In the genomic region with DNA sequence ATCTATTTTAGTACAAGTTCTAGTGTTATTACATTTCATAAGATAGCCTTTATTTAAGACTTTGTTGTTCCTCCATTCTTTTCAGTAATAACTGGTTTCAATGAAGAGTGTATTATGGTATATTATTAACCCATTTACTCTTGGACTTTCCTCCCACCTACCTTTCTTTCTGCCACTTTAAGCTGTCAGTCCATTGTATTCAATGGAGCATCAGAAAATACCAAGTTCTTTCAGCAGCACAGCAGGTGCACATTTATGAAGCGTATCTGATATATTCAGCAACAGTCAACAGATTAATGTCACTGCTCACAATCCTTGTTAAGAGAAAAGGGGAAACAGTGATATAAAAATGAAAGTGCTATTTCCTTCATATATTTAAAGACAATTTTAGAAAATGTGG, we compare ENCODE assay signal across 18 cellular contexts.
DNase-seq lines count a peak whose midpoint lies in the region.
"Had no signal": no experiment of that assay in that cellular context is flagged by ENCODE, and none has a peak within 500 bp of the region (broad histone marks: within the 10 kb centered on the region; RNA-seq: fewer than 3 reads in every experiment).

No MANE protein-coding gene starts in this region.

- H3K9me3 Mint-ChIP-seq in activated CD4-positive, alpha-beta memory T cell treated with anti-CD3 and anti-CD28 coated beads, Interleukin-2, amount 10 ng/mL, durations not matched to agents 7 days and 5 days: peaks cover 7% of the 10 kb centered on the region

- CTCF ChIA-PET in activated CD4-positive, alpha-beta memory T cell treated with anti-CD3 and anti-CD28 coated beads, Interleukin-2, amount 10 ng/mL, durations not matched to agents 7 days and 5 days (lab: Charles Lee): no interaction called here

- H3K4me1 Mint-ChIP-seq in activated CD4-positive, alpha-beta memory T cell treated with anti-CD3 and anti-CD28 coated beads, Interleukin-2, amount 10 ng/mL, durations not matched to agents 7 days and 5 days: no peaks in the 10 kb centered on the region
- H3K4me1 Mint-ChIP-seq: neural crest cell had no signal

- H3K36me3 Mint-ChIP-seq in activated CD4-positive, alpha-beta memory T cell treated with anti-CD3 and anti-CD28 coated beads, Interleukin-2, amount 10 ng/mL, durations not matched to agents 7 days and 5 days (ENCODE audit: low read depth): no peaks in the 10 kb centered on the region

- H3K4me3 Mint-ChIP-seq in activated CD4-positive, alpha-beta memory T cell treated with anti-CD3 and anti-CD28 coated beads, Interleukin-2, amount 10 ng/mL, durations not matched to agents 7 days and 5 days: no peak overlapping the region
- H3K4me3 Mint-ChIP-seq: activated CD8-positive, alpha-beta T cell treated with anti-CD3 and anti-CD28 coated beads for 36 hours; neural crest cell had no signal

- H3K27me3 Mint-ChIP-seq in activated CD4-positive, alpha-beta memory T cell treated with anti-CD3 and anti-CD28 coated beads, Interleukin-2, amount 10 ng/mL, durations not matched to agents 7 days and 5 days: no peaks in the 10 kb centered on the region
- H3K27me3 Mint-ChIP-seq: activated CD8-positive, alpha-beta T cell treated with anti-CD3 and anti-CD28 coated beads for 36 hours had no signal

- DNase-seq in DMS53 (lab: John Stamatoyannopoulos, UW) (peak; percentile 70), NCI-H187 (lab: John Stamatoyannopoulos, UW) (peak; percentile 75 to 83), NCI-H446 treated with DMSO at 0.1 percent for 48 hours (lab: John Stamatoyannopoulos, UW) (peak; percentile 53), SHP77 treated with DMSO at 0.1 percent for 48 hours (lab: John Stamatoyannopoulos, UW) (peak; percentile 69), DMS 273 treated with DMSO at 0.1 percent for 48 hours (lab: John Stamatoyannopoulos, UW) (no peak), AML-193 (lab: John Stamatoyannopoulos, UW) (no peak)
- DNase-seq in activated CD4-positive, alpha-beta memory T cell treated with anti-CD3 and anti-CD28 coated beads, Interleukin-2, amount 10 ng/mL, durations not matched to agents 7 days and 5 days: no peak
- no peak for DNase-seq in effector CD8-positive, alpha-beta T cell (lab: John Stamatoyannopoulos, UW)
- DNase-seq: activated CD8-positive, alpha-beta T cell treated with anti-CD3 and anti-CD28 coated beads for 36 hours; activated gamma-delta T cell; activated T-cell treated with anti-CD3 and anti-CD28 coated beads for 4 hours; GDM1; heart right ventricle; mammary epithelial cell; PC-9; Right ventricle myocardium superior; stimulated activated naive CD8-positive, alpha-beta T cell treated with anti-CD3 and anti-CD28 coated beads, Interleukin-15, Interleukin-2, amounts not matched to agents 100 U/mL and 50 U/mL, for 24 hours had no signal

- POLR2A ChIA-PET in activated CD4-positive, alpha-beta memory T cell treated with anti-CD3 and anti-CD28 coated beads, Interleukin-2, amount 10 ng/mL, durations not matched to agents 7 days and 5 days (lab: Charles Lee): no interaction called here

- H3K27ac Mint-ChIP-seq in activated CD4-positive, alpha-beta memory T cell treated with anti-CD3 and anti-CD28 coated beads, Interleukin-2, amount 10 ng/mL, durations not matched to agents 7 days and 5 days: no peak overlapping the region
- H3K27ac Mint-ChIP-seq: activated CD8-positive, alpha-beta T cell treated with anti-CD3 and anti-CD28 coated beads for 36 hours had no signal

Comparison
In these comparisons a context has a peak if more than half of its experiments do, and no peak if none do; other contexts are left out.
1. DNase-seq: peak in DMS53 (single experiment), NCI-H187 (2 of 2), NCI-H446 treated with DMSO at 0.1 percent for 48 hours (single experiment) and SHP77 treated with DMSO at 0.1 percent for 48 hours (single experiment); none in DMS 273 treated with DMSO at 0.1 percent for 48 hours (single experiment), AML-193 (0 of 2), activated CD4-positive, alpha-beta memory T cell treated with anti-CD3 and anti-CD28 coated beads, Interleukin-2, amount 10 ng/mL, durations not matched to agents 7 days and 5 days (single experiment) and effector CD8-positive, alpha-beta T cell (single experiment).